In genomic region chr5:137856916-137857862, GRCh38 we compare ENCODE assay signal across 14 cellular contexts. TPM values are rescaled to one million over a fixed set of nuclear protein-coding genes. Genes with fewer than 3 reads are reported as not detected.
A peak's percentile ranks its signal among the peaks of the same experiment; 100 is the strongest.
DNase-seq lines count a peak whose midpoint lies in the region; ATAC-seq and TF ChIP-seq lines count a peak whose summit lies in the region.
"Had no signal": no experiment of that assay in that cellular context is flagged by ENCODE, and none has a peak within 500 bp of the region (broad histone marks: within the 10 kb centered on the region; RNA-seq: fewer than 3 reads in every experiment).

No MANE protein-coding gene starts in this region.

- no peak for DNase-seq in mammary epithelial cell
- no peak for DNase-seq in MCF 10A (ENCODE audit: unreplicated experiment)
- DNase-seq in T-helper 17 cell = no peak
- no peak for DNase-seq in tibial artery
- DNase-seq in naive thymus-derived CD8-positive, alpha-beta T cell = no peak
- no peak for DNase-seq in NCI-H748 (lab: John Stamatoyannopoulos, UW; ENCODE audit: unreplicated experiment)
- DNase-seq in activated naive CD4-positive, alpha-beta T cell (lab: John Stamatoyannopoulos, UW) = no peak
- DNase-seq: 8988T; activated CD4-positive, alpha-beta memory T cell treated with anti-CD3 and anti-CD28 coated beads, Interleukin-2, amount 10 ng/mL, durations not matched to agents 7 days and 5 days; natural killer cell; NCI-H1436; NCI-H510A; upper lobe of right lung had no signal

- H3K4me1 Mint-ChIP-seq in MCF 10A (ENCODE audit: insufficient read depth, unreplicated experiment) (peaks cover 9% of the 10 kb centered on the region), T-helper 17 cell (peaks cover 13% of the 10 kb centered on the region)
- H3K4me1 Mint-ChIP-seq in naive thymus-derived CD8-positive, alpha-beta T cell = peaks cover 5 to 25% (median 17%) of the 10 kb centered on the region in 4 donors

- dilution Hi-C loops in mammary epithelial cell (cut with HindIII; ENCODE audit: low sequenced_read_pairs) = no loop called here

- H3K27ac Mint-ChIP-seq in MCF 10A (ENCODE audit: low read depth, unreplicated experiment) (no peak overlapping the region), T-helper 17 cell (peak overlapping the region; percentile 39)
- H3K27ac Mint-ChIP-seq in naive thymus-derived CD8-positive, alpha-beta T cell = peak overlapping the region in 1 of 10 donors; percentile 55
- H3K27ac Mint-ChIP-seq: activated CD4-positive, alpha-beta memory T cell treated with anti-CD3 and anti-CD28 coated beads, Interleukin-2, amount 10 ng/mL, durations not matched to agents 7 days and 5 days had no signal

- H3K4me3 ChIP-seq in mammary epithelial cell (replicated peaks in 1 of 3; ENCODE audit: insufficient read depth in 1 of 3, low read depth in 2 of 3, low read length in 3 of 3) (no peak overlapping the region), tibial artery (no peak overlapping the region)

- no peak overlapping the region for H3K27ac ChIP-seq in mammary epithelial cell (ENCODE audit: insufficient read depth, low read depth, low read length)
- H3K27ac ChIP-seq in layer of hippocampus (ENCODE audit: low read depth, low read length) = peak overlapping the region; percentile 1
- peak overlapping the region; percentile 39 to 60 for H3K27ac ChIP-seq in tibial artery
- H3K27ac ChIP-seq: upper lobe of right lung had no signal

- H3K9me3 ChIP-seq in mammary epithelial cell (replicated peaks; ENCODE audit: insufficient read depth, low read length) (no peaks in the 10 kb centered on the region), T-helper 17 cell (ENCODE audit: control insufficient read depth, low read length, poor library complexity, severe bottlenecking) (no peaks in the 10 kb centered on the region), tibial artery (no peaks in the 10 kb centered on the region)
- H3K9me3 ChIP-seq: upper lobe of right lung had no signal

- H3K4me3 Mint-ChIP-seq in MCF 10A (ENCODE audit: unreplicated experiment) = no peak overlapping the region
- no peak overlapping the region for H3K4me3 Mint-ChIP-seq in T-helper 17 cell
- peak overlapping the region in 1 of 10 donors; percentile 66 for H3K4me3 Mint-ChIP-seq in naive thymus-derived CD8-positive, alpha-beta T cell

- POLR2A ChIA-PET in MCF 10A (lab: Yijun Ruan, JAX) = interaction anchor here (0.6 to 1.0 kb wide), 3 partner anchors 11 to 29 kb away, joined by 3 read pairs; partner anchors contain the start of gene MYOT
- POLR2A ChIA-PET in naive thymus-derived CD8-positive, alpha-beta T cell (lab: Charles Lee) = no interaction called here

- H3K9ac ChIP-seq in mammary epithelial cell (ENCODE audit: insufficient read depth, low read length) = no peak overlapping the region

- CTCF ChIA-PET in mammary epithelial cell (lab: Charles Lee; ENCODE audit: low non-redundant PET) (no interaction called here), MCF 10A (lab: Yijun Ruan, JAX) (interaction anchor here (0.6 to 0.9 kb wide), 5 partner anchors 8 to 1969 kb away, joined by 3 to 6 read pairs (median 3); no protein-coding TSS in a partner anchor)

- H2AFZ ChIP-seq in mammary epithelial cell (ENCODE audit: low read depth, low read length) = peak overlapping the region; percentile 75

- TF ChIP-seq CTCF in mammary epithelial cell (conservative IDR thresholded peaks at IDR 0.05 in 1 of 2, IDR thresholded peaks at IDR 0.05 in 1 of 2; ENCODE audit: extremely low read depth in 1 of 2, insufficient read depth in 1 of 2, low read depth in 1 of 2, low read length in 2 of 2) = no peak
- no peak for TF ChIP-seq CTCF in MCF 10A (IDR thresholded peaks at IDR 0.05; ENCODE audit: unreplicated experiment)
- TF ChIP-seq CTCF in tibial artery (IDR thresholded peaks at IDR 0.05) = no peak

- H3K4me1 ChIP-seq in mammary epithelial cell (ENCODE audit: insufficient read depth, low read length) = no peaks in the 10 kb centered on the region
- H3K4me1 ChIP-seq in tibial artery = peaks cover 0 to 26% (median 5%) of the 10 kb centered on the region in 4 donors

- H3K27me3 ChIP-seq in mammary epithelial cell (ENCODE audit: insufficient read depth, low read length) (no peaks in the 10 kb centered on the region), layer of hippocampus (ENCODE audit: control insufficient read depth, insufficient read depth, low read length) (no peaks in the 10 kb centered on the region), tibial artery (no peaks in the 10 kb centered on the region)
- H3K27me3 ChIP-seq: upper lobe of right lung had no signal

- H3K36me3 ChIP-seq in mammary epithelial cell (ENCODE audit: insufficient read depth, low read length) (no peaks in the 10 kb centered on the region), tibial artery (no peaks in the 10 kb centered on the region)
- H3K36me3 ChIP-seq: upper lobe of right lung had no signal

- H3K36me3 Mint-ChIP-seq in MCF 10A (ENCODE audit: insufficient read depth, unreplicated experiment) (no peaks in the 10 kb centered on the region), T-helper 17 cell (ENCODE audit: low read depth) (no peaks in the 10 kb centered on the region)
- peaks cover 0 to 8% (median 3%) of the 10 kb centered on the region in 3 donors for H3K36me3 Mint-ChIP-seq in naive thymus-derived CD8-positive, alpha-beta T cell
- H3K36me3 Mint-ChIP-seq: natural killer cell had no signal

- H4K20me1 ChIP-seq in mammary epithelial cell (ENCODE audit: insufficient read depth, low read length) = no peaks in the 10 kb centered on the region

- 92% methylated on average over 5 of the region's 5 CpGs for WGBS in mammary epithelial cell (ENCODE audit: low coverage, missing lambda C conversion rate)

- no TSS peak for BruUV-seq in mammary epithelial cell (replicated peaks; lab: Mats Ljungman, UMichigan)
- no TSS peak for BruUV-seq in MCF 10A (replicated peaks; lab: Mats Ljungman, UMichigan)

- no peak overlapping the region for H3K4me2 ChIP-seq in mammary epithelial cell (ENCODE audit: insufficient read depth, low read depth, low read length)

- no peak for ATAC-seq in T-helper 17 cell
- ATAC-seq in naive thymus-derived CD8-positive, alpha-beta T cell = no peak

- H3K27me3 Mint-ChIP-seq in MCF 10A (ENCODE audit: insufficient read depth, unreplicated experiment) (no peaks in the 10 kb centered on the region), T-helper 17 cell (no peaks in the 10 kb centered on the region)
- peaks cover 0 to 1% (median 0%) of the 10 kb centered on the region in 5 donors for H3K27me3 Mint-ChIP-seq in naive thymus-derived CD8-positive, alpha-beta T cell
- H3K27me3 Mint-ChIP-seq: activated CD4-positive, alpha-beta memory T cell treated with anti-CD3 and anti-CD28 coated beads, Interleukin-2, amount 10 ng/mL, durations not matched to agents 7 days and 5 days had no signal

- no peaks in the 10 kb centered on the region for H3K79me2 ChIP-seq in mammary epithelial cell (ENCODE audit: insufficient read depth, low read length)

- intact Hi-C loops in mammary epithelial cell (cut with micrococcal nuclease) = no loop called here
- intact Hi-C loops in MCF 10A (cut with micrococcal nuclease) = no loop called here
- intact Hi-C loops in tibial artery (cut with DNase I; ENCODE audit: low total_unique reads) = no loop called here

- no peaks in the 10 kb centered on the region for H3K9me3 Mint-ChIP-seq in MCF 10A (ENCODE audit: unreplicated experiment)
- peaks cover 0 to 1% (median 0%) of the 10 kb centered on the region in 9 donors for H3K9me3 Mint-ChIP-seq in naive thymus-derived CD8-positive, alpha-beta T cell
- H3K9me3 Mint-ChIP-seq: activated CD4-positive, alpha-beta memory T cell treated with anti-CD3 and anti-CD28 coated beads, Interleukin-2, amount 10 ng/mL, durations not matched to agents 7 days and 5 days; natural killer cell had no signal

- in situ Hi-C loops in mammary epithelial cell (cut with MboI; ENCODE audit: low sequenced_read_pairs in 2 of 2) = no loop called here

RNA-seq across cellular contexts. Expression of gene MYOT, which starts 10.5 kb away (rescaled TPM):
- total RNA-seq in mammary epithelial cell (1 to 10 TPM in 1 of 2 donors, under 1 TPM in 1; 0.12 to 3.0 TPM), MCF 10A (2022) (not detected in 2 replicates), T-helper 17 cell (not detected)
- 0.75 TPM for polyA plus RNA-seq in mammary epithelial cell
- not detected for polyA minus RNA-seq in mammary epithelial cell
- total RNA-seq in naive thymus-derived CD8-positive, alpha-beta T cell = not detected
- polyA plus RNA-seq in naive thymus-derived CD8-positive, alpha-beta T cell = under 1 TPM in 1 of 3 donors, not detected in 2; 0.17 TPM
- total RNA-seq: activated CD4-positive, alpha-beta memory T cell treated with anti-CD3 and anti-CD28 coated beads, Interleukin-2, amount 10 ng/mL, durations not matched to agents 7 days and 5 days; natural killer cell; upper lobe of right lung had no signal

RNA-seq across cellular contexts. Expression of gene PKD2L2, which starts 32.1 kb away (rescaled TPM):
- total RNA-seq in mammary epithelial cell = not detected
- polyA plus RNA-seq in mammary epithelial cell = not detected
- polyA minus RNA-seq in mammary epithelial cell = not detected
- total RNA-seq in MCF 10A (2022) = not detected in 2 replicates
- total RNA-seq in T-helper 17 cell = not detected
- total RNA-seq in naive thymus-derived CD8-positive, alpha-beta T cell = not detected
- polyA plus RNA-seq in naive thymus-derived CD8-positive, alpha-beta T cell = under 1 TPM; 0.32 to 0.34 (median 0.34) TPM
- total RNA-seq: upper lobe of right lung had no signal
